17 cellular contexts compared by ENCODE assay signal in genomic region chr4:13903851-13904340, GRCh38.
"Had no signal": no experiment of that assay in that cellular context is flagged by ENCODE, and none has a peak within 500 bp of the region (broad histone marks: within the 10 kb centered on the region; RNA-seq: fewer than 3 reads in every experiment).

No MANE protein-coding gene starts in this region.

- H3K27ac ChIP-seq: dorsolateral prefrontal cortex, esophagus squamous epithelium, testis, tibial nerve, upper lobe of right lung, vagina had no signal

- H3K27me3 ChIP-seq: dorsolateral prefrontal cortex, esophagus squamous epithelium, foreskin keratinocyte, testis, tibial nerve, upper lobe of right lung, vagina had no signal

- ATAC-seq: effector memory CD8-positive, alpha-beta T cell; foreskin keratinocyte; right cardiac atrium; upper lobe of right lung had no signal

- H3K4me1 ChIP-seq: testis, tibial nerve, upper lobe of right lung, vagina had no signal

- H3K4me3 ChIP-seq: dorsolateral prefrontal cortex, esophagus squamous epithelium, smooth muscle cell, testis, tibial nerve, upper lobe of right lung, vagina had no signal

- H3K36me3 ChIP-seq: esophagus squamous epithelium, tibial nerve, upper lobe of right lung, vagina had no signal

- H3K4me2 ChIP-seq: smooth muscle cell had no signal

- H3K9me3 ChIP-seq: esophagus squamous epithelium, testis, tibial nerve, upper lobe of right lung, vagina had no signal

- DNase-seq: cortex of kidney; dorsolateral prefrontal cortex; effector memory CD8-positive, alpha-beta T cell; esophagus squamous epithelium; foreskin keratinocyte; head of caudate nucleus; hippocampal formation; mesendoderm; naive B cell; right cardiac atrium; stimulated activated CD4-positive, alpha-beta T cell treated with anti-CD3 and anti-CD28 coated beads, Interleukin-2, amount 100 ng/mL, for 48 hours; stimulated activated naive CD4-positive, alpha-beta T cell treated with Interleukin-2 at 50 U/mL for 16 hours; testis; upper lobe of right lung had no signal
